Comparison of ENCODE assay signal across 1 cellular context in the genomic region with DNA sequence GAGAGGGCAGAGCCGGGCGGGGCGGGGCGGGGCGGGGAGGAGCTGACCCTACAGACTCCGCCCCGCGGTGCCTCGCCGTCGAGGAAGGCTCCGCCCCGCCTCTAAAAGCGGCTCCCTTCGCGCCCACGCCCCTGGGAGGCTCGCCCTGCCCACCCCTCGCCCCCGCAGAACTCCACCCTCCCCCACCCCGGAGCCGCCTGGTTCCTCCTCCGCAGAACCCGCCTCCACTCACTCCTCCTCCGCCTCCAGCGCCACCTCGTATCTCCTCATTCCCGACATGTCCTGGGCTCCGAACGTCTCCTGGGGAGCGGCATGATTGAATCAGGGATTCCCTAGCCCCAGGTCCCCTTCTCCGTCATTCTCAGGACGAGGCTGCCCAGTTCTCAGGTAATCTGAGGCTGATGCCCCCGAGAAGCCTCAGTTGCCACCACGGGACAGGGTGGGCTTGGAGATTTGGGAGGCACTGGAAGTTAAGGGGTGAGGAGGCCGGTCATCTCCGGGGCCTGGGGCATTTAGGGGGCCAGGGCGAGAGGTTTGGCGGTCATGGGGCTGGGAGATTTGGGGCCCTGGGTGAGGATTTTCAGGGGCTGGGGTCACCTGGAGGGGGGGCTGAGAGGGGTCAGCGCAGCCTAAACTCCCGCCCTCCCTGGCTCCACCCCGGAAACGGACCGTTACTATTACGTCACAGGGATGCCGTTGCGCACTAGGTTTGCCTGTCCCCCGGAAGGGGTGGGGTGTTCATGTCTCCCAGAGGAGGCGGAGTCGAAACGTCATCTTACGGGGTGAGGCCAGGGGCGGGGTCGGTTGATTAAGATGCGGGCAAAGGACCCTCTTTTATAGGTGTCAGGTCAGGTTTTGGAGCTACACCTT.
A peak's percentile ranks its signal among the peaks of the same experiment; 100 is the strongest.
TF ChIP-seq lines count a peak whose summit lies in the region.

No MANE protein-coding gene starts in this region.

TF ChIP-seq in IMR-90, 13 proteins besides CTCF, POLR2A, EP300 and RAD21:
- TF ChIP-seq NFE2L2 (IDR thresholded peaks at IDR 0.05; ENCODE audit: low read depth, low read length), result no peak
- no peak for TF ChIP-seq SMC3 (IDR thresholded peaks at IDR 0.05; ENCODE audit: low read depth, low read length)
- TF ChIP-seq MAFK (IDR thresholded peaks at IDR 0.05; ENCODE audit: low read depth, low read length), result no peak
- no peak for TF ChIP-seq RFX5 (IDR thresholded peaks at IDR 0.05; ENCODE audit: low read depth, low read length)
- peak; percentile 95; the same call in 1 of the 2 replicates for TF ChIP-seq MAZ (IDR thresholded peaks at IDR 0.05; ENCODE audit: borderline replicate concordance, low read depth, low read length)
- peak; percentile 95 for TF ChIP-seq CEBPB (IDR thresholded peaks at IDR 0.05; ENCODE audit: low read depth, low read length)
- 0 out of 2 replicates have a peak, but pooled peaks have one; percentile 50 for TF ChIP-seq CHD1 (IDR thresholded peaks at IDR 0.05; ENCODE audit: low read depth, low read length)
- no peak for TF ChIP-seq USF2 (IDR thresholded peaks at IDR 0.05; ENCODE audit: low read depth, low read length)
